8 cellular contexts compared by ENCODE assay signal in the genomic region with DNA sequence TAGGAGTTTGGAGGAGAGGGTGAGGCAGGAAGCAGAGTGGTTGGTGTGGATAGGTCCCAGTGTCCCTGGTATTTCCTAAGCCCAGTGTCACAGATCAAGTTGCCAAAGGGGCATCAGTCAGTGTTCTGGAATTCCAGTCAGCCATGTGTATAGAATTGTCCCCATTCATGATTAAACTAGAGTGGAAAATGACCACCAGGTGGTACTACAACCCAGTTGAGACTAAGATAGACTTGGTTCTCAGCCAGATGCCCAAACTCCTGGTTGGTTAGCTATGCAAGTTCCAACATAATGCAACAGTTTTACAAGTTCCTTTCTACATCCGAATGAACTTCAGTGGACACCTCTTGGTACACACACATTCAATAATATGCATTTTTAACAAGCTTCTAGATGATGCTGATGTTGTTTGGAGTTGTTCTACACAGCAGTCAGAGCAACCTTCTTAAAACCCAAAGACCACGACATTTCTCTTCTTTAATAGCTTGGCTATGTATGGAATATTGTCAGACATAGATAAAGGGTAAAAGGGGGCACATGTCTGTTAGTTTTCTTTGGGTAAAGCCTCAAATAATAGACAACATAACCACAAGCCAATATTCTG. TPM values are rescaled to one million over a fixed set of nuclear protein-coding genes. Genes with fewer than 3 reads are reported as not detected.
DNase-seq lines count a peak whose midpoint lies in the region; ATAC-seq and TF ChIP-seq lines count a peak whose summit lies in the region.

No MANE protein-coding gene starts in this region.

- H3K9me3 Mint-ChIP-seq in activated CD8-positive, alpha-beta T cell treated with anti-CD3 and anti-CD28 coated beads for 36 hours: no peaks in the 10 kb centered on the region

- H3K27me3 Mint-ChIP-seq in activated CD8-positive, alpha-beta T cell treated with anti-CD3 and anti-CD28 coated beads for 36 hours: peaks cover 3% of the 10 kb centered on the region

- peak; percentile 59 for TF ChIP-seq CTCF in activated CD8-positive, alpha-beta T cell treated with anti-CD3 and anti-CD28 coated beads for 36 hours (IDR thresholded peaks at IDR 0.05)
- peak; percentile 66 for TF ChIP-seq CTCF in retinal pigment epithelial cell (conservative IDR thresholded peaks at IDR 0.05; ENCODE audit: low read depth, low read length)

- H3K27ac Mint-ChIP-seq in activated CD8-positive, alpha-beta T cell treated with anti-CD3 and anti-CD28 coated beads for 36 hours: no peak overlapping the region

- peak; percentile 29 for DNase-seq in stimulated activated CD4-positive, alpha-beta T cell treated with anti-CD3 and anti-CD28 coated beads, Interleukin-4, amount 100 ng/mL, for 24 hours
- DNase-seq in stimulated activated CD4-positive, alpha-beta T cell treated with anti-CD3 and anti-CD28 coated beads, Interleukin-12 subunit alpha, Interleukin-12 subunit beta, amount 100 ng/mL, for 4 hours: no peak
- DNase-seq in NCI-H2171 (lab: John Stamatoyannopoulos, UW) (peak; percentile 53), left cardiac atrium (no peak), retinal pigment epithelial cell (ENCODE audit: low read depth) (peak; percentile 51), mesenteric fat pad (ENCODE audit: low spot score) (no peak)
- DNase-seq in activated CD8-positive, alpha-beta T cell treated with anti-CD3 and anti-CD28 coated beads for 36 hours: peak; percentile 22

- H3K4me3 ChIP-seq in retinal pigment epithelial cell (ENCODE audit: low read length): no peak overlapping the region

- POLR2A ChIA-PET in activated CD8-positive, alpha-beta T cell treated with anti-CD3 and anti-CD28 coated beads for 36 hours (lab: Charles Lee): interaction anchor here (0.6 to 1.2 kb wide), 3 partner anchors 8 to 44 kb away, joined by 3 to 5 read pairs (median 4); partner anchors contain the start of genes ATR and PLS1

- no peak overlapping the region for H3K4me3 Mint-ChIP-seq in activated CD8-positive, alpha-beta T cell treated with anti-CD3 and anti-CD28 coated beads for 36 hours

- CTCF ChIA-PET in activated CD8-positive, alpha-beta T cell treated with anti-CD3 and anti-CD28 coated beads for 36 hours (lab: Charles Lee): interaction anchor here (0.6 to 2.0 kb wide), 20 partner anchors 9 to 412 kb away, joined by 3 to 9 read pairs (median 4); partner anchors contain the start of genes PLS1 and TRPC1

- ATAC-seq in HG02885 (IDR thresholded peaks at IDR 0.05; ENCODE audit: poor library complexity, unreplicated experiment) (peak; percentile 78), left cardiac atrium (peak; percentile 78 to 81)
- peak; percentile 62 for ATAC-seq in activated CD8-positive, alpha-beta T cell treated with anti-CD3 and anti-CD28 coated beads for 36 hours

- no peaks in the 10 kb centered on the region for H3K4me1 Mint-ChIP-seq in activated CD8-positive, alpha-beta T cell treated with anti-CD3 and anti-CD28 coated beads for 36 hours (ENCODE audit: low read depth)

- H3K36me3 Mint-ChIP-seq in activated CD8-positive, alpha-beta T cell treated with anti-CD3 and anti-CD28 coated beads for 36 hours (ENCODE audit: low read depth): no peaks in the 10 kb centered on the region

- intact Hi-C loops in activated CD8-positive, alpha-beta T cell treated with anti-CD3 and anti-CD28 coated beads for 36 hours (cut with micrococcal nuclease): no loop called here
- intact Hi-C loops in left cardiac atrium (cut with DNase I): loop anchor here (5.0 to 10.0 kb wide), 4 partner anchors 138 to 408 kb away; partner anchors contain the start of gene TRPC1 (in 1 of the 2)

RNA-seq across cellular contexts. Expression of gene ATR, which starts 8.4 kb away (rescaled TPM):
- 10 to 100 TPM; 34.2 to 39.0 TPM for total RNA-seq in activated CD8-positive, alpha-beta T cell treated with anti-CD3 and anti-CD28 coated beads for 36 hours
- total RNA-seq in left cardiac atrium: 10 to 100 TPM in 1 of 2 donors, 1 to 10 TPM in 1; 9.7 to 12.5 TPM
- total RNA-seq in mesenteric fat pad: 27.7 TPM

RNA-seq across cellular contexts. Expression of gene PLS1, which starts 9.3 kb away (rescaled TPM):
- 1 to 10 TPM; 4.7 to 5.6 TPM for total RNA-seq in activated CD8-positive, alpha-beta T cell treated with anti-CD3 and anti-CD28 coated beads for 36 hours
- total RNA-seq in left cardiac atrium (1 to 10 TPM; 1.5 to 2.9 TPM), mesenteric fat pad (1.2 TPM)

Comparison
In these comparisons a context has a peak if more than half of its experiments do, and no peak if none do; other contexts are left out.
1. DNase-seq: peak in stimulated activated CD4-positive, alpha-beta T cell treated with anti-CD3 and anti-CD28 coated beads, Interleukin-4, amount 100 ng/mL, for 24 hours (single experiment), NCI-H2171 (single experiment), activated CD8-positive, alpha-beta T cell treated with anti-CD3 and anti-CD28 coated beads for 36 hours (single experiment) and retinal pigment epithelial cell (single experiment); none in stimulated activated CD4-positive, alpha-beta T cell treated with anti-CD3 and anti-CD28 coated beads, Interleukin-12 subunit alpha, Interleukin-12 subunit beta, amount 100 ng/mL, for 4 hours (single experiment), left cardiac atrium (single experiment) and mesenteric fat pad (single experiment).
2. Peak in every context shown above with its lines, with median percentiles within 50 percentile points of each other: ATAC-seq.